Comparison of ENCODE assay signal across 27 cellular contexts in the genomic region with DNA sequence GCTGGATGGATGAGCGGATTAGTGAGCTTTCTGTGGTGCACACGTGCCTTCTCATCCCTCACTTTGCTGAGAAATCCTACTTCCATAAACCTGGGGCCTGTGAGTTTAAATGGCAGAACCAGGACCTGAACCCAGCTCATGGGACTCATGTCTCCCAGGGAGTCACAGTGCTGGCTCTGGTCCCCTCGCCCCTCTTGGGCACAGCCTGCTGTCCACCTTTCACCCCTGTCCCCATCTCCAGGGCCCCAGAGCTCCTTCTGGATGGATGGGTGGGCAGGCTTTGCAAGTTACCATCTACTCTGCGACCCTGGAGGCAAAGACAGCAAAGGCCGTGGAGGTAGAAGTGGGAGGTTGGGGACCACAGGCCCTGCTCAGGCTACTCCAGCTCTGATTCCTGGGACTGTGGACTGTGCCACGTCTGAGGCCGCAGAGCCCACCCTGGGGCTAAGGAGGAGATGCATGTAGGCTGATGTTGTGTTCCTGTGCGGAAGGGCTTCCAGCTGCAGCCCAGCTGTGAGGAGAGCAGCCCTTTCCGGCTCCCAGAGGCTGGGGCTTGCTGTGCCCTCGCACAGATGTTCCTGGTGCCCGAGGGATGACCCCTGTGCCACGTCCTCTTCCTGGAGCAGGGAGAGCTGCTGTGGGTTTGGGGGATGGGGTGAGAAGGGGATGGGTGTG. TPM values are rescaled to one million over a fixed set of nuclear protein-coding genes. Genes with fewer than 3 reads are reported as not detected.
DNase-seq lines count a peak whose midpoint lies in the region; ATAC-seq and TF ChIP-seq lines count a peak whose summit lies in the region.
"Had no signal": no experiment of that assay in that cellular context is flagged by ENCODE, and none has a peak within 500 bp of the region (broad histone marks: within the 10 kb centered on the region; RNA-seq: fewer than 3 reads in every experiment).

No MANE protein-coding gene starts in this region.

- TF ChIP-seq POLR2A in Peyer's patch (IDR thresholded peaks at IDR 0.05) = no peak

- DNase-seq in Right ventricle myocardium inferior (ENCODE audit: missing footprints) (peak; percentile 57), left cardiac atrium (no peak), UCSD-AML1 (lab: John Stamatoyannopoulos, UW; ENCODE audit: unreplicated experiment) (peak; percentile 53), glutamatergic neuron (peak; percentile 8), upper lobe of right lung (peak; percentile 40), Peyer's patch (no peak), left lobe of liver (ENCODE audit: low spot score) (no peak), NCI-H2171 (lab: John Stamatoyannopoulos, UW) (no peak)
- DNase-seq: activated CD4-positive, alpha-beta T cell treated with anti-CD3 and anti-CD28 coated beads for 36 hours; activated CD8-positive, alpha-beta memory T cell treated with anti-CD3 and anti-CD28 coated beads for 24 hours; activated gamma-delta T cell; activated T-cell treated with anti-CD3 and anti-CD28 coated beads, Interleukin-2, amount 50 U/mL, for 24 hours; BE2C; cerebellar nuclear complex; GDM1; mammary epithelial cell; NCI-H1105 treated with DMSO at 0.1 percent for 48 hours; NCI-H2029 treated with DMSO at 0.1 percent for 48 hours; NCI-H345; stimulated activated naive CD4-positive, alpha-beta T cell treated with Interleukin-2 at 50 U/mL for 16 hours; T-helper 2 cell had no signal

- TF ChIP-seq CTCF in glutamatergic neuron (IDR thresholded peaks at IDR 0.05; ENCODE audit: partially characterized antibody, unreplicated experiment) = no peak
- no peak for TF ChIP-seq CTCF in upper lobe of right lung (IDR thresholded peaks at IDR 0.05)
- TF ChIP-seq CTCF in Peyer's patch (IDR thresholded peaks at IDR 0.05) = no peak

- H3K27ac ChIP-seq in upper lobe of right lung = no peak overlapping the region
- H3K27ac ChIP-seq in Peyer's patch = no peak overlapping the region
- H3K27ac ChIP-seq: right lobe of liver, thoracic aorta had no signal

- no peak overlapping the region for H3K4me3 Mint-ChIP-seq in glutamatergic neuron (ENCODE audit: unreplicated experiment)
- H3K4me3 Mint-ChIP-seq: activated CD4-positive, alpha-beta T cell treated with anti-CD3 and anti-CD28 coated beads for 36 hours; activated T-cell treated with anti-CD3 and anti-CD28 coated beads, Interleukin-2, amount 50 U/mL, for 24 hours; IgD-negative memory B cell had no signal

- no peak overlapping the region for H3K27ac Mint-ChIP-seq in glutamatergic neuron (ENCODE audit: unreplicated experiment)
- H3K27ac Mint-ChIP-seq: activated CD4-positive, alpha-beta T cell treated with anti-CD3 and anti-CD28 coated beads for 36 hours; activated T-cell treated with anti-CD3 and anti-CD28 coated beads, Interleukin-2, amount 50 U/mL, for 24 hours had no signal

- no peaks in the 10 kb centered on the region for H3K36me3 Mint-ChIP-seq in glutamatergic neuron (ENCODE audit: unreplicated experiment)

- H3K36me3 ChIP-seq in upper lobe of right lung = peaks cover 4% of the 10 kb centered on the region
- peaks cover 0 to 5% (median 0%) of the 10 kb centered on the region in 3 donors for H3K36me3 ChIP-seq in Peyer's patch
- H3K36me3 ChIP-seq: BE2C, HAP-1, right lobe of liver, thoracic aorta had no signal

- intact Hi-C loops in Right ventricle myocardium inferior (cut with DNase I) = no loop called here
- intact Hi-C loops in left cardiac atrium (cut with DNase I) = no loop called here
- intact Hi-C loops in upper lobe of right lung (cut with DNase I) = no loop called here

- ATAC-seq in Right ventricle myocardium inferior (no peak), left cardiac atrium (no peak), upper lobe of right lung (no peak), left lobe of liver (no peak)
- ATAC-seq: activated CD4-positive, alpha-beta T cell treated with anti-CD3 and anti-CD28 coated beads for 36 hours; heart left ventricle; right lobe of liver had no signal

- H3K4me3 ChIP-seq in upper lobe of right lung = no peak overlapping the region
- no peak overlapping the region for H3K4me3 ChIP-seq in Peyer's patch
- H3K4me3 ChIP-seq: HAP-1, heart left ventricle, right lobe of liver, thoracic aorta had no signal

- no peaks in the 10 kb centered on the region for H3K27me3 ChIP-seq in upper lobe of right lung
- H3K27me3 ChIP-seq in Peyer's patch = no peaks in the 10 kb centered on the region
- H3K27me3 ChIP-seq: BE2C, heart left ventricle, right lobe of liver had no signal

- H3K4me1 Mint-ChIP-seq in glutamatergic neuron (ENCODE audit: low read depth, unreplicated experiment) = peaks cover 19% of the 10 kb centered on the region

- H3K9me3 Mint-ChIP-seq in glutamatergic neuron (ENCODE audit: unreplicated experiment) = peaks cover 7% of the 10 kb centered on the region
- H3K9me3 Mint-ChIP-seq: activated T-cell treated with anti-CD3 and anti-CD28 coated beads, Interleukin-2, amount 50 U/mL, for 24 hours; IgD-negative memory B cell had no signal

- peaks cover 11% of the 10 kb centered on the region for H3K27me3 Mint-ChIP-seq in glutamatergic neuron (ENCODE audit: unreplicated experiment)
- H3K27me3 Mint-ChIP-seq: activated CD4-positive, alpha-beta T cell treated with anti-CD3 and anti-CD28 coated beads for 36 hours; activated T-cell treated with anti-CD3 and anti-CD28 coated beads, Interleukin-2, amount 50 U/mL, for 24 hours had no signal

- H3K9me3 ChIP-seq in upper lobe of right lung = no peaks in the 10 kb centered on the region
- no peaks in the 10 kb centered on the region for H3K9me3 ChIP-seq in Peyer's patch
- H3K9me3 ChIP-seq: BE2C, HAP-1, heart left ventricle, right lobe of liver, thoracic aorta had no signal

- H3K4me1 ChIP-seq in upper lobe of right lung = peaks cover 42% of the 10 kb centered on the region
- H3K4me1 ChIP-seq in Peyer's patch = peaks cover 0 to 29% (median 0%) of the 10 kb centered on the region in 4 donors
- H3K4me1 ChIP-seq: BE2C, HAP-1, right lobe of liver had no signal

RNA-seq across cellular contexts. Expression of a gene that starts 40.4 kb away (rescaled TPM):
- total RNA-seq in Right ventricle myocardium inferior (4.3 TPM), left cardiac atrium (1 to 10 TPM; 1.5 to 4.6 TPM), glutamatergic neuron (ENCODE audit: unreplicated experiment) (2.6 TPM), upper lobe of right lung (32.3 TPM), Peyer's patch (10 to 100 TPM in 1 of 4 donors, 1 to 10 TPM in 3; 4.6 to 12.4 (median 6.3) TPM), left lobe of liver (1.1 TPM)
- total RNA-seq: M059J, mammary epithelial cell had no signal

Comparison
In these comparisons a context has a peak if more than half of its experiments do, and no peak if none do; other contexts are left out.
1. DNase-seq: peak in Right ventricle myocardium inferior (single experiment), UCSD-AML1 (single experiment), glutamatergic neuron (single experiment) and upper lobe of right lung (single experiment); none in left cardiac atrium (single experiment), Peyer's patch (0 of 3), left lobe of liver (single experiment) and NCI-H2171 (single experiment).